ENCODE assay signal across 17 cellular contexts in genomic region chr9:133973111-133973790, GRCh38. TPM values are rescaled to one million over a fixed set of nuclear protein-coding genes. Genes with fewer than 3 reads are reported as not detected.
A peak's percentile ranks its signal among the peaks of the same experiment; 100 is the strongest.
DNase-seq lines count a peak whose midpoint lies in the region; ATAC-seq, FAIRE-seq and TF ChIP-seq lines count a peak whose summit lies in the region.
"Had no signal": no experiment of that assay in that cellular context is flagged by ENCODE, and none has a peak within 500 bp of the region (broad histone marks: within the 10 kb centered on the region; RNA-seq: fewer than 3 reads in every experiment).

No MANE protein-coding gene starts in this region.

- H3K9ac ChIP-seq in SU-DHL-6 (ENCODE audit: low read length) (peak overlapping the region; percentile 8; the same call in 1 of the 2 replicates), HepG2 (ENCODE audit: insufficient read depth, low read depth, low read length) (no peak overlapping the region)

- H2AFZ ChIP-seq in SU-DHL-6 (ENCODE audit: low read depth, low read length, severe bottlenecking) (no peak overlapping the region), HepG2 (ENCODE audit: low read length) (no peak overlapping the region)

- no peaks in the 10 kb centered on the region for H3K9me3 ChIP-seq in SU-DHL-6 (ENCODE audit: insufficient read depth, low read length)
- no peaks in the 10 kb centered on the region for H3K9me3 ChIP-seq in HepG2 (ENCODE audit: low read length)
- H3K9me3 ChIP-seq in spleen, result no peaks in the 10 kb centered on the region
- H3K9me3 ChIP-seq: SJSA1 had no signal

- POLR2A ChIA-PET in HepG2 (lab: Yijun Ruan, JAX), result interaction anchor here (1.0 kb wide), 1 partner anchor 81 kb away, joined by 3 read pairs; no protein-coding TSS in a partner anchor

- in situ Hi-C loops in HepG2 (cut with HindIII; ENCODE audit: extremely low pct_ligation_motif_present, low pct_unique_long_range_greater_than_20kb), result no loop called here

- TF ChIP-seq POLR2A in HepG2 (IDR thresholded peaks at IDR 0.05; ENCODE audit: insufficient read depth in 1 of 2, low read depth in 2 of 2, low read length in 2 of 2) (no peak), spleen (IDR thresholded peaks at IDR 0.05) (no peak)

- H3K27ac ChIP-seq in SU-DHL-6 (ENCODE audit: low read depth, low read length) (peak overlapping the region; percentile 51; the same call in 1 of the 2 replicates), HepG2 (ENCODE audit: extremely low read length, insufficient read depth, low read length) (peak overlapping the region; percentile 68), spleen (peak overlapping the region in 3 of 8 donors; percentile 19 to 61 (median 37))
- H3K27ac ChIP-seq: 22Rv1, SJSA1 had no signal

- peak overlapping the region; percentile 30 for H3K4me2 ChIP-seq in SU-DHL-6 (ENCODE audit: low read depth, low read length, poor library complexity, severe bottlenecking)
- H3K4me2 ChIP-seq in HepG2 (ENCODE audit: low read depth, low read length), result peak overlapping the region; percentile 62

- BruUV-seq in HepG2 (replicated peaks; lab: Mats Ljungman, UMichigan), result no TSS peak

- peaks cover 100% of the 10 kb centered on the region for H3K79me2 ChIP-seq in SU-DHL-6 (ENCODE audit: insufficient read depth, low read length)
- H3K79me2 ChIP-seq in HepG2 (ENCODE audit: insufficient read depth, low read length), result peaks cover 98% of the 10 kb centered on the region

- TF ChIP-seq EP300 in HepG2 (IDR thresholded peaks at IDR 0.05; ENCODE audit: low read depth in 2 of 2, low read length in 2 of 2) (no peak), HepG2 (CRISPR knock-in tag; IDR thresholded peaks at IDR 0.05; ENCODE audit: borderline replicate concordance) (no peak)

- DNase-seq in DMS 273 (lab: John Stamatoyannopoulos, UW; ENCODE audit: unreplicated experiment) (peak; percentile 30), DMS 273 treated with DMSO at 0.1 percent for 48 hours (lab: John Stamatoyannopoulos, UW) (no peak), HepG2 (ENCODE audit: low spot score) (no peak), spleen (peak; percentile 73), NOMO-1 (lab: John Stamatoyannopoulos, UW; ENCODE audit: unreplicated experiment in 2 of 2) (no peak), NCI-H1105 treated with DMSO at 0.1 percent for 48 hours (lab: John Stamatoyannopoulos, UW) (no peak)
- DNase-seq: activated CD4-positive, alpha-beta T cell treated with anti-CD3 and anti-CD28 coated beads, Interleukin-2, amount 10 ng/mL, durations not matched to agents 7 days and 5 days; activated T-cell treated with anti-CD3 and anti-CD28 coated beads for 4 hours; CD4-positive, alpha-beta T cell; central memory CD4-positive, alpha-beta T cell; T1000 had no signal

- no peaks in the 10 kb centered on the region for H3K9me2 ChIP-seq in SU-DHL-6 (replicated peaks; ENCODE audit: insufficient read depth, low read length)

- CTCF ChIA-PET in HepG2 (lab: Yijun Ruan, JAX; ENCODE audit: low intra/inter-chr PET ratio, low total read pairs), result no interaction called here

- H4K20me1 ChIP-seq in SU-DHL-6 (ENCODE audit: low read depth, low read length) (peaks cover 6% of the 10 kb centered on the region; the same call in 1 of the 2 replicates), HepG2 (ENCODE audit: insufficient read depth, low read length) (peaks cover 30% of the 10 kb centered on the region; the same call in 1 of the 2 replicates)

- TF ChIP-seq RAD21 in HepG2 (CRISPR knock-in tag; IDR thresholded peaks at IDR 0.05), result no peak

- H3K27me3 ChIP-seq in SU-DHL-6 (ENCODE audit: low read length) (no peaks in the 10 kb centered on the region), HepG2 (ENCODE audit: control insufficient read depth in 1 of 2, insufficient read depth in 2 of 2, low read length in 2 of 2) (no peaks in the 10 kb centered on the region), spleen (replicated peaks in 1 of 7) (no peaks in the 10 kb centered on the region)
- H3K27me3 ChIP-seq: SJSA1 had no signal

- ATAC-seq in HepG2, result no peak
- ATAC-seq in GM21619 (IDR thresholded peaks at IDR 0.05; ENCODE audit: unreplicated experiment), result no peak
- ATAC-seq: naive thymus-derived CD8-positive, alpha-beta T cell had no signal

- 0 out of 2 replicates have a peak, but pooled peaks cover 3% of the 10 kb centered on the region for H3F3A ChIP-seq in SU-DHL-6 (ENCODE audit: insufficient read depth)

- H3K4me3 ChIP-seq in SU-DHL-6 (ENCODE audit: insufficient read depth, low read length, poor library complexity, severe bottlenecking), result no peak overlapping the region
- no peak overlapping the region for H3K4me3 ChIP-seq in HepG2 (replicated peaks in 1 of 3; ENCODE audit: insufficient read depth in 1 of 3, low read depth in 2 of 3, low read length in 3 of 3)
- H3K4me3 ChIP-seq in spleen, result no peak overlapping the region
- H3K4me3 ChIP-seq: SJSA1 had no signal

- H3K36me3 ChIP-seq in SU-DHL-6 (ENCODE audit: low read length), result no peaks in the 10 kb centered on the region
- peaks cover 3 to 8% of the 10 kb centered on the region in 2 experiments; a peak in 3 of 5 replicates for H3K36me3 ChIP-seq in HepG2 (replicated peaks in 1 of 2; ENCODE audit: control insufficient read depth in 1 of 2, insufficient read depth in 2 of 2, low read length in 2 of 2)
- H3K36me3 ChIP-seq in spleen, result no peaks in the 10 kb centered on the region

- no peak for FAIRE-seq in HepG2 (lab: Jason Lieb, UNC)
- FAIRE-seq: G401.6 had no signal

- H3K4me1 ChIP-seq in HepG2 (ENCODE audit: insufficient read depth, low read length) (peaks cover 80% of the 10 kb centered on the region), spleen (peaks cover 16 to 97% (median 55%) of the 10 kb centered on the region in 6 donors)

- TF ChIP-seq CTCF in SU-DHL-6 (IDR thresholded peaks at IDR 0.05; ENCODE audit: insufficient read depth, low read length, poor library complexity, severe bottlenecking) (no peak), HepG2 (CRISPR knock-in tag; IDR thresholded peaks at IDR 0.05) (no peak), spleen (IDR thresholded peaks at IDR 0.05 in 8 of 11, conservative IDR thresholded peaks at IDR 0.05 in 3 of 11) (no peak)

- intact Hi-C loops in HepG2 (cut with micrococcal nuclease; ENCODE audit: unreplicated experiment) (no loop called here), spleen (cut with DNase I; ENCODE audit: low total_unique reads) (no loop called here)

- WGBS in HepG2 (ENCODE audit: low lambda C conversion rate), result 95% methylated on average over 15 of the region's 24 CpGs
- WGBS in spleen, 5 donors, result 68 to 76% (median 73%) methylated on average over 24 of the region's 24 CpGs

TF ChIP-seq in HepG2, 621 proteins besides CTCF, POLR2A, EP300 and RAD21 (continues in another document):
- no peak for TF ChIP-seq ISL2 (CRISPR knock-in tag; IDR thresholded peaks at IDR 0.05)

RNA-seq across cellular contexts. Expression of gene VAV2, which starts 18.9 kb away (rescaled TPM):
- total RNA-seq in HepG2 (2016; rRNA removed; fragmentation: Illumina TruSeq; extraction: Trizol), result 21.2 and 22.5 TPM in 2 replicates
- 11.6 and 15.3 TPM in 2 replicates for total RNA-seq in HepG2 (2016; cell fraction: cytosol; rRNA removed; fragmentation: Illumina TruSeq; extraction: Trizol; ENCODE audit: low read depth)
- total RNA-seq in HepG2 (2016; cell fraction: insoluble cytoplasmic fraction; rRNA removed; fragmentation: Illumina TruSeq; extraction: Trizol), result 17.5 and 22.6 TPM in 2 replicates
- total RNA-seq in HepG2 (2016; cell fraction: membrane; rRNA removed; fragmentation: Illumina TruSeq; extraction: Trizol), result 15.0 and 15.8 TPM in 2 replicates
- 24.8 and 26.3 TPM in 2 replicates for total RNA-seq in HepG2 (2016; cell fraction: nucleus; rRNA removed; fragmentation: Illumina TruSeq; extraction: Trizol)
- 22.9 and 32.7 TPM in 2 replicates for polyA plus RNA-seq in HepG2 (2011; rRNA removed)
- 23.2 and 24.2 TPM in 2 replicates for polyA plus RNA-seq in HepG2 (2011; cell fraction: cytosol; rRNA removed)
- polyA plus RNA-seq in HepG2 (2011; cell fraction: nucleus; rRNA removed), result 70.9 and 79.3 TPM in 2 replicates
- 34.9 and 35.5 TPM in 2 replicates for polyA plus RNA-seq in HepG2 (2012)
- polyA plus RNA-seq in HepG2 (2016; cell fraction: cytosol; fragmentation: Illumina TruSeq; extraction: Trizol; ENCODE audit: low read depth), result 2.1 and 2.5 TPM in 2 replicates
- 21.5 and 26.8 TPM in 2 replicates for polyA plus RNA-seq in HepG2 (2016; cell fraction: insoluble cytoplasmic fraction; fragmentation: Illumina TruSeq; extraction: Trizol; ENCODE audit: low read depth)
- polyA plus RNA-seq in HepG2 (2016; cell fraction: membrane; fragmentation: Illumina TruSeq; extraction: Trizol; ENCODE audit: low read depth), result 8.7 and 9.2 TPM in 2 replicates
- polyA plus RNA-seq in HepG2 (2016; cell fraction: nucleus; fragmentation: Illumina TruSeq; extraction: Trizol; ENCODE audit: insufficient read depth, low read depth), result 61.9 and 62.3 TPM in 2 replicates
- 37.6 and 51.8 TPM in 2 replicates for polyA minus RNA-seq in HepG2 (2011; rRNA and poly(A)+ RNA removed; ENCODE audit: low replicate concordance)
- polyA minus RNA-seq in HepG2 (2011; cell fraction: cytosol; rRNA and poly(A)+ RNA removed), result 33.6 and 35.2 TPM in 2 replicates
- polyA minus RNA-seq in HepG2 (2011; cell fraction: nucleus; rRNA and poly(A)+ RNA removed), result 32.7 and 34.4 TPM in 2 replicates
- total RNA-seq in spleen, result 10 to 100 TPM; 17.9 to 39.2 (median 31.3) TPM
- polyA plus RNA-seq in spleen, result 10 to 100 TPM; 14.2 to 25.0 (median 15.0) TPM

RNA-seq across cellular contexts. Expression of gene BRD3OS, which starts 52.0 kb away (rescaled TPM):
- total RNA-seq in HepG2 (2016; rRNA removed; fragmentation: Illumina TruSeq; extraction: Trizol) (4.9 and 5.0 TPM in 2 replicates), spleen (10 to 100 TPM in 5 of 7 donors, 1 to 10 TPM in 2; 9.5 to 13.2 (median 11.3) TPM)
- 2.6 and 4.1 TPM in 2 replicates for total RNA-seq in HepG2 (2016; cell fraction: cytosol; rRNA removed; fragmentation: Illumina TruSeq; extraction: Trizol; ENCODE audit: low read depth)
- total RNA-seq in HepG2 (2016; cell fraction: insoluble cytoplasmic fraction; rRNA removed; fragmentation: Illumina TruSeq; extraction: Trizol), result 4.9 and 5.5 TPM in 2 replicates
- 10.3 and 11.9 TPM in 2 replicates for total RNA-seq in HepG2 (2016; cell fraction: membrane; rRNA removed; fragmentation: Illumina TruSeq; extraction: Trizol)
- 3.1 and 4.3 TPM in 2 replicates for total RNA-seq in HepG2 (2016; cell fraction: nucleus; rRNA removed; fragmentation: Illumina TruSeq; extraction: Trizol)
- polyA plus RNA-seq in HepG2 (2011; rRNA removed) (3.9 and 5.7 TPM in 2 replicates), spleen (10 to 100 TPM in 1 of 3 donors, 1 to 10 TPM in 2; 6.9 to 10.2 (median 9.8) TPM)
- polyA plus RNA-seq in HepG2 (2011; cell fraction: cytosol; rRNA removed), result 3.3 and 4.0 TPM in 2 replicates
- 3.3 and 3.7 TPM in 2 replicates for polyA plus RNA-seq in HepG2 (2011; cell fraction: nucleus; rRNA removed)
- 2.3 and 2.6 TPM in 2 replicates for polyA plus RNA-seq in HepG2 (2012)
- polyA plus RNA-seq in HepG2 (2016; cell fraction: cytosol; fragmentation: Illumina TruSeq; extraction: Trizol; ENCODE audit: low read depth), result 4.5 and 6.0 TPM in 2 replicates
- polyA plus RNA-seq in HepG2 (2016; cell fraction: insoluble cytoplasmic fraction; fragmentation: Illumina TruSeq; extraction: Trizol; ENCODE audit: low read depth), result 5.4 and 5.8 TPM in 2 replicates
- polyA plus RNA-seq in HepG2 (2016; cell fraction: membrane; fragmentation: Illumina TruSeq; extraction: Trizol; ENCODE audit: low read depth), result 8.8 and 10.1 TPM in 2 replicates
- 4.3 and 5.4 TPM in 2 replicates for polyA plus RNA-seq in HepG2 (2016; cell fraction: nucleus; fragmentation: Illumina TruSeq; extraction: Trizol; ENCODE audit: insufficient read depth, low read depth)
- 5.6 and 12.7 TPM in 2 replicates for polyA minus RNA-seq in HepG2 (2011; rRNA and poly(A)+ RNA removed; ENCODE audit: low replicate concordance)
- 2.5 and 3.1 TPM in 2 replicates for polyA minus RNA-seq in HepG2 (2011; cell fraction: cytosol; rRNA and poly(A)+ RNA removed)
- polyA minus RNA-seq in HepG2 (2011; cell fraction: nucleus; rRNA and poly(A)+ RNA removed), result 1.5 and 2.1 TPM in 2 replicates

Comparison
In these comparisons a context has a peak if more than half of its experiments do, and no peak if none do; other contexts are left out.
1. DNase-seq: peak in DMS 273 (single experiment) and spleen (single experiment); none in DMS 273 treated with DMSO at 0.1 percent for 48 hours (single experiment), HepG2 (single experiment), NOMO-1 (0 of 2) and NCI-H1105 treated with DMSO at 0.1 percent for 48 hours (single experiment).